ENCODE assay signal across 14 cellular contexts in the genomic region with DNA sequence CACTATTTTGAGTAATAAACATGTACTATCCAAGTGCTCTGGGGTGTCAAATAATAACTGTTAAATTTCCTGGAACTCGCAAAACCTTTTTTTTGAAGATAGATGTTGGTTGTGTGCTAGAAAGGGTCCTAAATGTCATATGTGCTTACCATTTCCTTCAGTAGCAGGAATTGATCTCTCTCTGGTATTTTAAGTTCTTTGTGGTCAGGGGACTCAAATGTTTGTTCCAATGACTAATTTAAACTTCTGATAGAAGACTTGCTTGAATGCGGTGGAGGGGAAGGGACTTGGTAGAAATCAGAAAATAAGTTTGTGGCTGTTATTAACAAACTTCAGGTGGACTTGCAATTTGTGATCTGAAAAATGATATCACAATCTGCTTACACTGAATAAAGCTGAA. TPM values are rescaled to one million over a fixed set of nuclear protein-coding genes. Genes with fewer than 3 reads are reported as not detected.
DNase-seq lines count a peak whose midpoint lies in the region; ATAC-seq, FAIRE-seq and TF ChIP-seq lines count a peak whose summit lies in the region.
"Had no signal": no experiment of that assay in that cellular context is flagged by ENCODE, and none has a peak within 500 bp of the region (broad histone marks: within the 10 kb centered on the region; RNA-seq: fewer than 3 reads in every experiment).

No MANE protein-coding gene starts in this region.

- TF ChIP-seq CTCF in nephron progenitor cell (IDR thresholded peaks at IDR 0.05) = no peak
- no peak for TF ChIP-seq CTCF in PC-3 (conservative IDR thresholded peaks at IDR 0.05; ENCODE audit: low read depth, low read length)

- no peak overlapping the region for H3K4me3 ChIP-seq in PC-3 (ENCODE audit: low read length)
- H3K4me3 ChIP-seq: Peyer's patch, transverse colon had no signal

- no peaks in the 10 kb centered on the region for H3K9me3 ChIP-seq in PC-3 (ENCODE audit: low read length)
- H3K9me3 ChIP-seq: Peyer's patch, transverse colon had no signal

- no peaks in the 10 kb centered on the region for H3F3A ChIP-seq in PC-3 (ENCODE audit: low read length, unreplicated experiment)

- peak overlapping the region; percentile 1 for H3K27ac Mint-ChIP-seq in T-helper 1 cell treated with Interleukin-12 subunit alpha and Interleukin-12 subunit beta and Interleukin-4 antibody, amounts not matched to agents 30 μg/mL and 1 μg/mL, for 36 hours
- H3K27ac Mint-ChIP-seq in activated CD8-positive, alpha-beta T cell treated with anti-CD3 and anti-CD28 coated beads, Interleukin-2, amount 10 ng/mL, durations not matched to agents 7 days and 5 days = peak overlapping the region; percentile 7
- peak overlapping the region; percentile 1 for H3K27ac Mint-ChIP-seq in nephron progenitor cell
- H3K27ac Mint-ChIP-seq: mesothelial cell of epicardium had no signal

- peaks cover 18% of the 10 kb centered on the region for H3K4me1 Mint-ChIP-seq in T-helper 1 cell treated with Interleukin-12 subunit alpha and Interleukin-12 subunit beta and Interleukin-4 antibody, amounts not matched to agents 30 μg/mL and 1 μg/mL, for 36 hours (ENCODE audit: low read depth)
- peaks cover 24% of the 10 kb centered on the region for H3K4me1 Mint-ChIP-seq in activated CD8-positive, alpha-beta T cell treated with anti-CD3 and anti-CD28 coated beads, Interleukin-2, amount 10 ng/mL, durations not matched to agents 7 days and 5 days (ENCODE audit: low read depth)
- no peaks in the 10 kb centered on the region for H3K4me1 Mint-ChIP-seq in nephron progenitor cell

- no TSS peak for BruUV-seq in PC-3 (replicated peaks; lab: Mats Ljungman, UMichigan)

- no peaks in the 10 kb centered on the region for H3K9me2 ChIP-seq in PC-3 (replicated peaks; ENCODE audit: low read length)

- peaks cover 7% of the 10 kb centered on the region for H3K36me3 Mint-ChIP-seq in T-helper 1 cell treated with Interleukin-12 subunit alpha and Interleukin-12 subunit beta and Interleukin-4 antibody, amounts not matched to agents 30 μg/mL and 1 μg/mL, for 36 hours (ENCODE audit: low read depth)
- peaks cover 26% of the 10 kb centered on the region for H3K36me3 Mint-ChIP-seq in activated CD8-positive, alpha-beta T cell treated with anti-CD3 and anti-CD28 coated beads, Interleukin-2, amount 10 ng/mL, durations not matched to agents 7 days and 5 days (ENCODE audit: low read depth)
- peaks cover 27% of the 10 kb centered on the region for H3K36me3 Mint-ChIP-seq in nephron progenitor cell (ENCODE audit: low read depth)

- H3K9ac ChIP-seq in PC-3 (ENCODE audit: low read length) = no peak overlapping the region

- intact Hi-C loops in PC-3 (cut with micrococcal nuclease) = no loop called here

- no peak overlapping the region for H3K4me2 ChIP-seq in PC-3 (ENCODE audit: low read length)

- ATAC-seq in activated CD8-positive, alpha-beta T cell treated with anti-CD3 and anti-CD28 coated beads, Interleukin-2, amount 10 ng/mL, durations not matched to agents 7 days and 5 days = no peak
- ATAC-seq in PC-3 = no peak
- ATAC-seq: SK-N-SH treated with all-trans-retinoic acid at 6 μM for 48 hours had no signal

- no peaks in the 10 kb centered on the region for H3K27me3 ChIP-seq in PC-3 (ENCODE audit: low read length)
- H3K27me3 ChIP-seq: Peyer's patch, transverse colon had no signal

- H2AFZ ChIP-seq in PC-3 (ENCODE audit: low read length) = no peak overlapping the region

- peak; percentile 28 for FAIRE-seq in GM12891 (lab: Jason Lieb, UNC)

- CTCF ChIA-PET in activated CD8-positive, alpha-beta T cell treated with anti-CD3 and anti-CD28 coated beads, Interleukin-2, amount 10 ng/mL, durations not matched to agents 7 days and 5 days (lab: Charles Lee) = interaction anchor here (1.0 to 1.1 kb wide), 2 partner anchors 12 to 76 kb away, joined by 3 read pairs; partner anchors contain the start of gene NDUFAF3
- CTCF ChIA-PET in PC-3 (lab: Charles Lee) = no interaction called here

- peaks cover 34% of the 10 kb centered on the region for H3K79me2 ChIP-seq in PC-3 (ENCODE audit: low read length)

- no peaks in the 10 kb centered on the region for H3K4me1 ChIP-seq in PC-3 (ENCODE audit: insufficient read depth, low read length)

- H3K36me3 ChIP-seq in PC-3 (ENCODE audit: low read depth, low read length) = no peaks in the 10 kb centered on the region; the same call in 1 of the 2 replicates

- no peak overlapping the region for H3K4me3 Mint-ChIP-seq in T-helper 1 cell treated with Interleukin-12 subunit alpha and Interleukin-12 subunit beta and Interleukin-4 antibody, amounts not matched to agents 30 μg/mL and 1 μg/mL, for 36 hours
- no peak overlapping the region for H3K4me3 Mint-ChIP-seq in activated CD8-positive, alpha-beta T cell treated with anti-CD3 and anti-CD28 coated beads, Interleukin-2, amount 10 ng/mL, durations not matched to agents 7 days and 5 days
- H3K4me3 Mint-ChIP-seq in nephron progenitor cell = no peak overlapping the region
- H3K4me3 Mint-ChIP-seq: activated naive CD4-positive, alpha-beta T cell treated with anti-CD3 and anti-CD28 coated beads, Interleukin-2, amount 50 U/mL, for 24 hours; H9; mesothelial cell of epicardium had no signal

- POLR2A ChIA-PET in activated CD8-positive, alpha-beta T cell treated with anti-CD3 and anti-CD28 coated beads, Interleukin-2, amount 10 ng/mL, durations not matched to agents 7 days and 5 days (lab: Charles Lee) = no interaction called here
- POLR2A ChIA-PET in PC-3 (lab: Charles Lee; ENCODE audit: unreplicated experiment) = no interaction called here

- DNase-seq in T-helper 1 cell (no peak), GM12891 (ENCODE audit: insufficient read length, low spot score) (no peak), nephron progenitor cell (no peak), NCI-H1105 treated with DMSO at 0.1 percent for 48 hours (lab: John Stamatoyannopoulos, UW) (no peak), PC-3 (no peak), ecto neural progenitor cell (ENCODE audit: low spot score) (no peak)
- no peak for DNase-seq in activated CD8-positive, alpha-beta T cell treated with anti-CD3 and anti-CD28 coated beads, Interleukin-2, amount 10 ng/mL, durations not matched to agents 7 days and 5 days
- DNase-seq: H9, Peyer's patch, transverse colon had no signal

- H3K9me3 Mint-ChIP-seq in T-helper 1 cell treated with Interleukin-12 subunit alpha and Interleukin-12 subunit beta and Interleukin-4 antibody, amounts not matched to agents 30 μg/mL and 1 μg/mL, for 36 hours = no peaks in the 10 kb centered on the region
- H3K9me3 Mint-ChIP-seq in activated CD8-positive, alpha-beta T cell treated with anti-CD3 and anti-CD28 coated beads, Interleukin-2, amount 10 ng/mL, durations not matched to agents 7 days and 5 days (ENCODE audit: insufficient read depth) = no peaks in the 10 kb centered on the region
- no peaks in the 10 kb centered on the region for H3K9me3 Mint-ChIP-seq in nephron progenitor cell
- H3K9me3 Mint-ChIP-seq: activated naive CD4-positive, alpha-beta T cell treated with anti-CD3 and anti-CD28 coated beads, Interleukin-2, amount 50 U/mL, for 24 hours; H9; mesothelial cell of epicardium had no signal

- H3K27me3 Mint-ChIP-seq in T-helper 1 cell treated with Interleukin-12 subunit alpha and Interleukin-12 subunit beta and Interleukin-4 antibody, amounts not matched to agents 30 μg/mL and 1 μg/mL, for 36 hours (ENCODE audit: low read depth) = no peaks in the 10 kb centered on the region
- no peaks in the 10 kb centered on the region for H3K27me3 Mint-ChIP-seq in activated CD8-positive, alpha-beta T cell treated with anti-CD3 and anti-CD28 coated beads, Interleukin-2, amount 10 ng/mL, durations not matched to agents 7 days and 5 days (ENCODE audit: low read depth)
- H3K27me3 Mint-ChIP-seq in nephron progenitor cell (ENCODE audit: low read depth, poor library complexity) = no peaks in the 10 kb centered on the region
- H3K27me3 Mint-ChIP-seq: activated naive CD4-positive, alpha-beta T cell treated with anti-CD3 and anti-CD28 coated beads, Interleukin-2, amount 50 U/mL, for 24 hours had no signal

- TF ChIP-seq POLR2A in GM12891 (IDR thresholded peaks at IDR 0.05; ENCODE audit: low read depth, low read length) = no peak

- no peaks in the 10 kb centered on the region for H4K20me1 ChIP-seq in PC-3 (ENCODE audit: low read length)

- no peak overlapping the region for H3K27ac ChIP-seq in PC-3 (ENCODE audit: low read length)
- H3K27ac ChIP-seq: Peyer's patch, transverse colon had no signal

TF ChIP-seq in GM12891, 5 proteins besides CTCF, POLR2A, EP300 and RAD21:
- no peak for TF ChIP-seq SPI1 (IDR thresholded peaks at IDR 0.05; ENCODE audit: low read depth, low read length)
TF ChIP-seq in GM12891: peak in this region for 0.

RNA-seq across cellular contexts. Expression of gene ARIH2, which starts 26.8 kb away (rescaled TPM):
- 31.0 TPM for polyA plus RNA-seq in GM12891 (2012; ENCODE audit: low read depth, missing spikeins)
- 100 to 1,000 TPM; 102 to 112 TPM for total RNA-seq in activated CD8-positive, alpha-beta T cell treated with anti-CD3 and anti-CD28 coated beads, Interleukin-2, amount 10 ng/mL, durations not matched to agents 7 days and 5 days
- 136 and 156 TPM in 2 replicates for total RNA-seq in PC-3 (2014; rRNA removed)

RNA-seq across cellular contexts. Expression of gene P4HTM, which starts 44.6 kb away (rescaled TPM):
- 17.9 TPM for polyA plus RNA-seq in GM12891 (2012; ENCODE audit: low read depth, missing spikeins)
- 10 to 100 TPM; 35.2 to 39.6 TPM for total RNA-seq in activated CD8-positive, alpha-beta T cell treated with anti-CD3 and anti-CD28 coated beads, Interleukin-2, amount 10 ng/mL, durations not matched to agents 7 days and 5 days
- total RNA-seq in PC-3 (2014; rRNA removed) = 44.5 and 50.1 TPM in 2 replicates

RNA-seq across cellular contexts. Expression of gene SLC25A20, which starts 46.8 kb away (rescaled TPM):
- polyA plus RNA-seq in GM12891 (2012; ENCODE audit: low read depth, missing spikeins) = 14.2 TPM
- 10 to 100 TPM; 29.9 to 33.1 TPM for total RNA-seq in activated CD8-positive, alpha-beta T cell treated with anti-CD3 and anti-CD28 coated beads, Interleukin-2, amount 10 ng/mL, durations not matched to agents 7 days and 5 days
- total RNA-seq in PC-3 (2014; rRNA removed) = 17.7 and 19.0 TPM in 2 replicates
